In the genomic region with DNA sequence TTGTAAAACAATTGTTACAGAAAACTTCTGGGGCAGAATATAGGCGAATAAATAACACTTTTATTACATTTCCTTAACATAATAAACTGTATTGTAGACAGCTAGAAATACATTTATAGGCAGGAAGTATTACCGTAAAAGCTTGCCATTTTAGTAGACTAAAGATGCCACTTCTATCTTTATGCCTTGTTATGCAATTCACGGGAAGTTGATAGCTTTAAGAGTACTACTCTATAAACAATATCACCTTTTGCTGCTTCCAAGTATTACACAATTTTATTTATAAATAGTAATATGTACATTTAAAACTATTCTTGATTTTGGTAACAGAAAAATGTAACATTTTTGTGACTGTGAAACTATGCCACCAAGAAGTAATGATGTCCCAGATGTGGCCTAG, we compare ENCODE assay signal across 1 cellular context.
TF ChIP-seq lines count a peak whose summit lies in the region.

No MANE protein-coding gene starts in this region.

TF ChIP-seq in GM23338, 12 proteins besides CTCF, POLR2A, EP300 and RAD21 (continued from another document):
- no peak for TF ChIP-seq EZH2phosphoT487 (IDR thresholded peaks at IDR 0.05; ENCODE audit: unreplicated experiment)
- TF ChIP-seq NANOG (IDR thresholded peaks at IDR 0.05; ENCODE audit: borderline replicate concordance): no peak
